In the genomic region with DNA sequence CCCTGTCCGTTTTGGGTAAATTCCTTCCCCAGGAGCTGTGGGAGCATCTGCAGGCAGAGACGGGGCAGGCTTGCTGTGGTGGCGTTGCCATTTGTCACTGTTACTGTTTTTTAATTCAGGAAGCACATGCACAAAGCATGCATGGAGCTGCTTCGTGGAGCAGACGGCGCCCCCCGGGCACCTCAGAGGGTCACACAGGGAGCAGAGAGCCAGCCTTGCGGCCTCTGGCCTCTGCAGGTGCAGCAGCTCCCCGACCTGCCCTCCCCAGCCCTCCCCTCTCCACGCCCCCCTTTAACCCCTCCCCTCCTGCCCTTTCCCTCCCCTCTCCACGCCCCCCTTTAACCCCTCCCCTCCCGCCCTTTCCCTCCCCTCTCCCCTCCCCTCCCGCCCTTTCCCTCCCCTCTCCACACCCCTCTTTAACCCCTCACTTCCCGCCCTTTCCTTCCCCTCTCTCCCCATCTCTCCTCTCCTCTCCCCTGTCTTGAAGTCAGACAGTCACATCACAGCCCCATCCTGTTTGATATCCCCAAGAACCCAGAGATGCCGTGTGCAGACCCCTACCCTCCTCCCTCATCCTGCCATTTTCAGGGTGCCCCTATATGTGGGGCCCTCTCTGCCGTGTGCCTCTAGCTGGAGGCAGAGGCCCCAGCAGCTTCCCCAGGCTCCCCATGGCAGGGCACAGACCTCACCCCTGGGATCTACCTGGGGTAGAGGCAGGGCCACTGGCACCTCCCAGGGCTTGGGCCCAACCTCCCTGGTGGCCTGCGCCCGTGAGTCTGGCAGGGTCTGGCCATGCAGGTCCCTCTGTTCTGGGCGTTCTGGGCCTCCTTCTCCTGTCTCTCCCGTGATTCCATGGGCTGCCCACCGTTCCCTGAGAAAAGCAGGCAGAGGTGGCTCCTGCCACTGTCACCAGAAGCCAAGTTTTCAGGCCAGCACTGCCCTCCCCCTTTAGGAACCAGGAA, we compare ENCODE assay signal across 8 cellular contexts. TPM values are rescaled to one million over a fixed set of nuclear protein-coding genes. Genes with fewer than 3 reads are reported as not detected.
DNase-seq lines count a peak whose midpoint lies in the region; ATAC-seq and TF ChIP-seq lines count a peak whose summit lies in the region.

No MANE protein-coding gene starts in this region.

- no peak overlapping the region for H3K4me3 ChIP-seq in hepatocyte

- no peak overlapping the region for H2AFZ ChIP-seq in hepatocyte

- TF ChIP-seq CTCF in hepatocyte (IDR thresholded peaks at IDR 0.05; ENCODE audit: poor library complexity) = no peak

- H3K27me3 ChIP-seq in hepatocyte = no peaks in the 10 kb centered on the region

- no peaks in the 10 kb centered on the region for H4K20me1 ChIP-seq in hepatocyte (ENCODE audit: insufficient read depth, poor library complexity, severe bottlenecking)

- peaks cover 24% of the 10 kb centered on the region for H3K4me1 ChIP-seq in hepatocyte (ENCODE audit: insufficient read depth)

- no peak overlapping the region for H3K4me2 ChIP-seq in hepatocyte

- no peaks in the 10 kb centered on the region for H3K9me2 ChIP-seq in hepatocyte (replicated peaks; ENCODE audit: insufficient read depth)

- no peaks in the 10 kb centered on the region for H3K9me3 ChIP-seq in hepatocyte (ENCODE audit: low read depth)

- peak; percentile 22 to 29 for DNase-seq in activated CD4-positive, alpha-beta T cell treated with anti-CD3 and anti-CD28 coated beads for 24 hours (ENCODE audit: low read depth in 2 of 2)
- DNase-seq in activated CD4-positive, alpha-beta T cell treated with anti-CD3 and anti-CD28 coated beads for 1 hour = no peak
- DNase-seq in RPMI8226 (peak; percentile 93), amniotic epithelial cell (ENCODE audit: low read depth) (peak; percentile 92), hepatocyte (ENCODE audit: low spot score) (peak; percentile 67), COLO829 (ENCODE audit: low spot score) (no peak)
- peak in 2 of 3 donors; percentile 29 to 65 for DNase-seq in stimulated activated CD4-positive, alpha-beta T cell treated with anti-CD3 and anti-CD28 coated beads, TNF-alpha, amount 100 ng/mL, for 48 hours (ENCODE audit: low read depth in 3 of 3)

- no peak overlapping the region for H3K27ac ChIP-seq in hepatocyte

- 60% methylated on average over 10 of the region's 21 CpGs for WGBS in hepatocyte (ENCODE audit: low lambda C conversion rate, missing lambda C conversion rate)

- H3K36me3 ChIP-seq in hepatocyte (replicated peaks; ENCODE audit: insufficient read depth, low read depth) = no peaks in the 10 kb centered on the region

- no peaks in the 10 kb centered on the region for H3K79me2 ChIP-seq in hepatocyte

- ATAC-seq in HG03439 (IDR thresholded peaks at IDR 0.05; ENCODE audit: unreplicated experiment) = no peak

RNA-seq across cellular contexts. Expression of gene UBAC1, which starts 29.6 kb away (rescaled TPM):
- total RNA-seq in hepatocyte = 33.6 and 36.4 TPM in 2 replicates
- 35.2 and 42.5 TPM in 2 replicates for polyA plus RNA-seq in hepatocyte

Comparison
In these comparisons a context has a peak if more than half of its experiments do, and no peak if none do; other contexts are left out.
1. DNase-seq: peak in activated CD4-positive, alpha-beta T cell treated with anti-CD3 and anti-CD28 coated beads for 24 hours (2 of 2), RPMI8226 (single experiment), amniotic epithelial cell (single experiment), hepatocyte (single experiment) and stimulated activated CD4-positive, alpha-beta T cell treated with anti-CD3 and anti-CD28 coated beads, TNF-alpha, amount 100 ng/mL, for 48 hours (2 of 3); none in activated CD4-positive, alpha-beta T cell treated with anti-CD3 and anti-CD28 coated beads for 1 hour (single experiment) and COLO829 (single experiment).